34 cellular contexts compared by ENCODE assay signal in genomic region chr13:31499274-31499673, GRCh38.
"Had no signal": no experiment of that assay in that cellular context is flagged by ENCODE, and none has a peak within 500 bp of the region (broad histone marks: within the 10 kb centered on the region; RNA-seq: fewer than 3 reads in every experiment).

No MANE protein-coding gene starts in this region.

- H3K27me3 ChIP-seq: MG63 had no signal

- DNase-seq: Karpas-422, Kasumi-1, MG63, MM.1S, MV-4-11, NCI-H1048, NCI-H1092, NCI-H1092 treated with DMSO at 0.1 percent for 48 hours, NCI-H1105, NCI-H1105 treated with DMSO at 0.1 percent for 48 hours, NCI-H1417, NCI-H1417 treated with DMSO at 0.1 percent for 48 hours, NCI-H1436, NCI-H1436 treated with DMSO at 0.1 percent for 48 hours, NCI-H146, NCI-H1694, NCI-H1694 treated with DMSO at 0.1 percent for 48 hours, NCI-H187, NCI-H187 treated with DMSO at 0.1 percent for 48 hours, NCI-H1930, NCI-H2029, NCI-H2029 treated with DMSO at 0.1 percent for 48 hours, NCI-H2081, NCI-H2081 treated with DMSO at 0.1 percent for 48 hours, NCI-H2107, NCI-H2171, NCI-H2171 treated with DMSO at 0.1 percent for 48 hours, NCI-H2227 treated with DMSO at 0.1 percent for 48 hours, NCI-H226, NCI-H345, NCI-H446, NCI-H446 treated with DMSO at 0.1 percent for 48 hours, NCI-H510A had no signal

- H3K4me3 ChIP-seq: MG63 had no signal

- H3K36me3 ChIP-seq: MG63 had no signal

- H3K4me2 ChIP-seq: KMS-11 had no signal

- H3K27ac ChIP-seq: KMS-11 had no signal

- H3K9ac ChIP-seq: KMS-11 had no signal
